8 cellular contexts compared by ENCODE assay signal in the genomic region with DNA sequence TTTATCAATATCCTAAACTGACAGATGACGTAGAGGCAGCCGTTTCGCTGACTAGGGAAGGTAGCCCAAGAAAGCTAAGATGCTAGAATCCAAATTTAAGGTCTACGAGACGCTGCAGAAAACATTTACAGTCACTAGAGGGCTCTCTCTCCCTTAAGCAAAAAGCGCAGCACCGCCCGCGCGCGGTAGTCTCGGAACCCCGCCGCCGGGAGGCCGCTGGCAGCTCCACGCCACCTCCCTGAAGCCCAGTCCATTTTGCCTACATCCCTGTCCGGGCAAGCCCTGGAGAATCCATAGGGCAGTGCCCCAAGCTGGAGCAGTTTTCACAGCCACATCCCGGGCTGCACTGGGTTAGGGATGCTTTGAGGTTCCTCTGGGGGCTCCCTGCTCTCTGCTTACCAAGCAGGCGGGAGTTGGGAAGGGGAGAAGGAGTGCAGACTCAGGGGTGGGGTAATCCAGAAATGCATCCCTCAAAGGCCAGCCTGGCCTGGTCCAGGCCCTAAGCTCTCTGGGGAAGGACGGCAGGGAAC. TPM values are rescaled to one million over a fixed set of nuclear protein-coding genes. Genes with fewer than 3 reads are reported as not detected.
DNase-seq lines count a peak whose midpoint lies in the region; ATAC-seq and TF ChIP-seq lines count a peak whose summit lies in the region.

No MANE protein-coding gene starts in this region.

- DNase-seq in CD4-positive, alpha-beta T cell, result peak; percentile 32 to 65 (median 42)
- DNase-seq in HT-29 (ENCODE audit: low spot score) (peak; percentile 79), NCI-H82 (lab: John Stamatoyannopoulos, UW) (peak; percentile 93), lung microvascular endothelial cell (ENCODE audit: low read depth in 2 of 2) (peak; percentile 73)
- DNase-seq in activated CD4-positive, alpha-beta memory T cell treated with anti-CD3 and anti-CD28 coated beads for 36 hours, result peak; percentile 71
- DNase-seq in effector CD4-positive, alpha-beta T cell, result peak; percentile 24
- DNase-seq in stimulated activated CD8-positive, alpha-beta memory T cell treated with anti-CD3 and anti-CD28 coated beads, Interleukin-12 subunit alpha, Interleukin-12 subunit beta, amount 100 ng/mL, for 4 hours (ENCODE audit: low read depth), result peak; percentile 31

- CTCF ChIA-PET in CD4-positive, alpha-beta T cell (lab: Charles Lee), result interaction anchor here (0.9 to 2.0 kb wide), 13 partner anchors 12 to 457 kb away, joined by 3 to 15 read pairs (median 5); no protein-coding TSS in a partner anchor
- CTCF ChIA-PET in activated CD4-positive, alpha-beta memory T cell treated with anti-CD3 and anti-CD28 coated beads for 36 hours (lab: Charles Lee), result interaction anchor here (0.6 to 9.3 kb wide), 57 partner anchors 8 to 717 kb away, joined by 3 to 229 read pairs (median 4); a partner anchor contains a TSS

- H3K4me3 Mint-ChIP-seq in CD4-positive, alpha-beta T cell, result peak overlapping the region; percentile 87
- no peak overlapping the region for H3K4me3 Mint-ChIP-seq in activated CD4-positive, alpha-beta memory T cell treated with anti-CD3 and anti-CD28 coated beads for 36 hours

- POLR2A ChIA-PET in CD4-positive, alpha-beta T cell (lab: Charles Lee), result interaction anchor here (0.7 to 1.7 kb wide), 2 partner anchors 76 to 95 kb away, joined by 3 to 4 read pairs; no protein-coding TSS in a partner anchor
- POLR2A ChIA-PET in activated CD4-positive, alpha-beta memory T cell treated with anti-CD3 and anti-CD28 coated beads for 36 hours (lab: Charles Lee), result interaction anchor here (0.6 kb wide), 1 partner anchor 86 kb away, joined by 3 read pairs; no protein-coding TSS in a partner anchor

- peaks cover 23% of the 10 kb centered on the region for H3K4me1 Mint-ChIP-seq in CD4-positive, alpha-beta T cell (ENCODE audit: low read depth)
- peaks cover 11% of the 10 kb centered on the region for H3K4me1 Mint-ChIP-seq in activated CD4-positive, alpha-beta memory T cell treated with anti-CD3 and anti-CD28 coated beads for 36 hours (ENCODE audit: low read depth)

- H3K27me3 ChIP-seq in CD4-positive, alpha-beta T cell (ENCODE audit: control insufficient read depth, insufficient read depth, low read length), result peaks cover 67% of the 10 kb centered on the region

- intact Hi-C loops in CD4-positive, alpha-beta T cell (cut with DNase I, micrococcal nuclease), result loop anchor here (1.0 to 10.0 kb wide), 4 partner anchors 76 to 438 kb away; a partner anchor contains a TSS
- intact Hi-C loops in activated CD4-positive, alpha-beta memory T cell treated with anti-CD3 and anti-CD28 coated beads for 36 hours (cut with micrococcal nuclease), result loop anchor here (1.0 to 10.0 kb wide), 4 partner anchors 76 to 371 kb away; a partner anchor contains a TSS

- ATAC-seq in CD4-positive, alpha-beta T cell (ENCODE audit: poor library complexity), result peak; percentile 75
- no peak for ATAC-seq in HG03108 (IDR thresholded peaks at IDR 0.05; ENCODE audit: unreplicated experiment)

- peaks cover 71% of the 10 kb centered on the region for H3K27me3 Mint-ChIP-seq in CD4-positive, alpha-beta T cell
- H3K27me3 Mint-ChIP-seq in activated CD4-positive, alpha-beta memory T cell treated with anti-CD3 and anti-CD28 coated beads for 36 hours, result peaks cover 41% of the 10 kb centered on the region

- TF ChIP-seq CTCF in CD4-positive, alpha-beta T cell (IDR thresholded peaks at IDR 0.05), result peak; percentile 81

- no peak overlapping the region for H3K27ac Mint-ChIP-seq in CD4-positive, alpha-beta T cell
- no peak overlapping the region for H3K27ac Mint-ChIP-seq in activated CD4-positive, alpha-beta memory T cell treated with anti-CD3 and anti-CD28 coated beads for 36 hours

- no peaks in the 10 kb centered on the region for H3K36me3 Mint-ChIP-seq in CD4-positive, alpha-beta T cell (ENCODE audit: low read depth)
- no peaks in the 10 kb centered on the region for H3K36me3 Mint-ChIP-seq in activated CD4-positive, alpha-beta memory T cell treated with anti-CD3 and anti-CD28 coated beads for 36 hours

- H3K9me3 Mint-ChIP-seq in CD4-positive, alpha-beta T cell, result no peaks in the 10 kb centered on the region
- H3K9me3 Mint-ChIP-seq in activated CD4-positive, alpha-beta memory T cell treated with anti-CD3 and anti-CD28 coated beads for 36 hours, result no peaks in the 10 kb centered on the region

- H3K27ac ChIP-seq in CD4-positive, alpha-beta T cell (ENCODE audit: low read depth, low read length), result no peak overlapping the region

- H3K9me3 ChIP-seq in CD4-positive, alpha-beta T cell (ENCODE audit: control insufficient read depth, low read length), result no peaks in the 10 kb centered on the region

RNA-seq across cellular contexts. Expression of a gene that starts 1.5 kb away (rescaled TPM):
- not detected for total RNA-seq in CD4-positive, alpha-beta T cell
- not detected in 2 replicates for total RNA-seq in HT-29 (2014; rRNA removed; shearing (Covaris generic))
- not detected for total RNA-seq in activated CD4-positive, alpha-beta memory T cell treated with anti-CD3 and anti-CD28 coated beads for 36 hours
- not detected in 2 replicates for total RNA-seq in lung microvascular endothelial cell

Comparison
In these comparisons a context has a peak if more than half of its experiments do, and no peak if none do; other contexts are left out.
1. DNase-seq: peak in every context shown above with its lines; median percentile 93 in NCI-H82; 79 in HT-29; 73 in lung microvascular endothelial cell; 71 in activated CD4-positive, alpha-beta memory T cell treated with anti-CD3 and anti-CD28 coated beads for 36 hours; 42 in CD4-positive, alpha-beta T cell; 31 in stimulated activated CD8-positive, alpha-beta memory T cell treated with anti-CD3 and anti-CD28 coated beads, Interleukin-12 subunit alpha, Interleukin-12 subunit beta, amount 100 ng/mL, for 4 hours; 24 in effector CD4-positive, alpha-beta T cell.